ENCODE assay signal across 4 cellular contexts in genomic region chr16:49347476-49347875, GRCh38. TPM values are rescaled to one million over a fixed set of nuclear protein-coding genes. Genes with fewer than 3 reads are reported as not detected.
"Had no signal": no experiment of that assay in that cellular context is flagged by ENCODE, and none has a peak within 500 bp of the region (broad histone marks: within the 10 kb centered on the region; RNA-seq: fewer than 3 reads in every experiment).

No MANE protein-coding gene starts in this region.

- H3K4me3 ChIP-seq: GM12878 had no signal

- ATAC-seq: GM12878 had no signal

- DNase-seq: GDM1, GF-D8 had no signal

RNA-seq across cellular contexts. Expression of gene C16orf78, which starts 26.1 kb away (rescaled TPM):
- total RNA-seq: G401, GM12878 had no signal
- polyA plus RNA-seq: GM12878 had no signal
